ENCODE assay signal across 21 cellular contexts in the genomic region with DNA sequence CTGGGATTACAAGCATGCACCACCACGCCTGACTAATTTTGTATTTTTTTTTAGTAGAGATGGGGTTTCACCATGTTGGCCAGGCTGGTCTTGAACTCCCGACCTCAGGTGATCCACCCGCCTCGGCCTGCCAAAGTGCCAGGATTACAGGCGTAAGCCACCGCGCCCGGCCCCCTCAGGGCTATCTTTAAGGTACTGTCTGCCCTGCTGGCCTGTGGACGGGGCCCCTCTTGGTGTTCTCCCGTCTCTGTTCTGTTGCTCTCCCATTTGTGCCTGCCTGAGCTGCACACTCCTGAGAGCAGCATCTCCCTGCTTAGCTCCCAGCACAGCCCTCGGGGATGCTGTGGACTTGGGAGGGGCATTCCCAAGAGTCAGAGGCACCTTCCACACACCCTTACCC. TPM values are rescaled to one million over a fixed set of nuclear protein-coding genes. Genes with fewer than 3 reads are reported as not detected.
DNase-seq lines count a peak whose midpoint lies in the region; FAIRE-seq and TF ChIP-seq lines count a peak whose summit lies in the region.
"Had no signal": no experiment of that assay in that cellular context is flagged by ENCODE, and none has a peak within 500 bp of the region (broad histone marks: within the 10 kb centered on the region; RNA-seq: fewer than 3 reads in every experiment).

No MANE protein-coding gene starts in this region.

- intact Hi-C loops in kidney (cut with DNase I) (no loop called here), vagina (cut with DNase I) (no loop called here)

- H3K4me1 ChIP-seq in kidney (ENCODE audit: control insufficient read depth in 1 of 2, insufficient read depth in 1 of 2, low read depth in 1 of 2, low read length in 2 of 2) (no peaks in the 10 kb centered on the region), osteoblast (ENCODE audit: insufficient read depth, low read length) (no peaks in the 10 kb centered on the region), vagina (no peaks in the 10 kb centered on the region), HAP-1 (no peaks in the 10 kb centered on the region)

- DNase-seq in kidney: peak; percentile 51
- DNase-seq in osteoblast (ENCODE audit: insufficient read length, low spot score, missing footprints): peak; percentile 23
- DNase-seq in stimulated activated CD4-positive, alpha-beta T cell treated with anti-CD3 and anti-CD28 coated beads, Interleukin-4, amount 100 ng/mL, for 24 hours: no peak
- DNase-seq in NK-92 treated with Interleukin-12 subunit alpha and Interleukin-12 subunit beta, amount 100 ng/mL, for 24 hours (lab: John Stamatoyannopoulos, UW): no peak
- DNase-seq in vagina (ENCODE audit: extremely low spot score in 2 of 2): no peak
- no peak for DNase-seq in HAP-1 (ENCODE audit: low spot score in 2 of 2)
- DNase-seq: C1 segment of cervical spinal cord; Caco-2; CD4-positive, alpha-beta memory T cell; DMS153; DMS79; EL; GDM1; GM23248; H7 had no signal

- no peaks in the 10 kb centered on the region for H3K79me2 ChIP-seq in osteoblast (ENCODE audit: insufficient read depth, low read length)

- H2AFZ ChIP-seq in osteoblast (ENCODE audit: low read length): no peak overlapping the region
- H2AFZ ChIP-seq: GM23248 had no signal

- no peak for FAIRE-seq in kidney (lab: Jason Lieb, UNC)
- FAIRE-seq: GM12878, GM19239, H1 had no signal

- H3K27ac ChIP-seq in cingulate gyrus (ENCODE audit: low read depth, low read length) (peak overlapping the region; percentile 8), kidney (ENCODE audit: low read depth in 2 of 2, low read length in 2 of 2) (no peak overlapping the region), osteoblast (ENCODE audit: low read depth, low read length) (no peak overlapping the region), vagina (no peak overlapping the region)
- H3K27ac ChIP-seq: GM23248 had no signal

- no peaks in the 10 kb centered on the region for H4K20me1 ChIP-seq in osteoblast (ENCODE audit: insufficient read depth, low read length)

- TF ChIP-seq POLR2A in vagina (IDR thresholded peaks at IDR 0.05): no peak

- H3K27me3 ChIP-seq in osteoblast (ENCODE audit: insufficient read depth, low read length) (peaks cover 29% of the 10 kb centered on the region), vagina (no peaks in the 10 kb centered on the region), HAP-1 (ENCODE audit: low read depth) (0 out of 2 replicates have a peak, but pooled peaks cover 9% of the 10 kb centered on the region)

- H3K4me2 ChIP-seq in osteoblast (ENCODE audit: insufficient read depth, low read length): no peak overlapping the region

- H3K36me3 ChIP-seq in kidney (ENCODE audit: control insufficient read depth in 1 of 2, insufficient read depth in 2 of 2, low read length in 2 of 2) (no peaks in the 10 kb centered on the region), osteoblast (ENCODE audit: insufficient read depth, low read length) (no peaks in the 10 kb centered on the region), vagina (no peaks in the 10 kb centered on the region), HAP-1 (replicated peaks) (no peaks in the 10 kb centered on the region)

- in situ Hi-C loops in HAP-1 (cut with MboI; ENCODE audit: low sequenced_read_pairs): no loop called here

- H3K4me3 ChIP-seq in kidney (ENCODE audit: low read length in 2 of 2) (no peak overlapping the region), osteoblast (ENCODE audit: insufficient read depth, low read length) (no peak overlapping the region), vagina (no peak overlapping the region), HAP-1 (no peak overlapping the region)
- H3K4me3 ChIP-seq: GM12878, GM23248 had no signal

- TF ChIP-seq CTCF in kidney (IDR thresholded peaks at IDR 0.05; ENCODE audit: borderline replicate concordance, extremely low read depth, insufficient read depth): no peak
- TF ChIP-seq CTCF in osteoblast (IDR thresholded peaks at IDR 0.05; ENCODE audit: extremely low read depth, low read depth, low read length): no peak
- no peak for TF ChIP-seq CTCF in vagina (IDR thresholded peaks at IDR 0.05)

- H3K9me3 ChIP-seq in kidney (ENCODE audit: control insufficient read depth in 1 of 2, low read length in 2 of 2) (no peaks in the 10 kb centered on the region), osteoblast (ENCODE audit: low read depth, low read length) (no peaks in the 10 kb centered on the region), vagina (no peaks in the 10 kb centered on the region), HAP-1 (no peaks in the 10 kb centered on the region)
- H3K9me3 ChIP-seq: Caco-2 had no signal

- H3K9ac ChIP-seq in kidney (ENCODE audit: low read length in 2 of 2): no peak overlapping the region
- H3K9ac ChIP-seq: GM23248 had no signal

RNA-seq across cellular contexts. Expression of gene MYBPH, which starts 13.9 kb away (rescaled TPM):
- not detected for total RNA-seq in kidney
- 2.3 TPM for polyA plus RNA-seq in kidney (ENCODE audit: insufficient read depth, low read depth, low replicate concordance)
- under 0.01 and 0.29 TPM in 2 replicates for total RNA-seq in osteoblast
- not detected for total RNA-seq in vagina
- total RNA-seq: A673; CD4-positive, alpha-beta memory T cell; H1; H7 had no signal
- polyA plus RNA-seq: BJ; CD4-positive, alpha-beta memory T cell; H1 had no signal

RNA-seq across cellular contexts. Expression of gene CHI3L1, which starts 24.8 kb away (rescaled TPM):
- 49.5 TPM for total RNA-seq in kidney
- 96.6 TPM for polyA plus RNA-seq in kidney (ENCODE audit: insufficient read depth, low read depth, low replicate concordance)
- total RNA-seq in osteoblast: 273 and 932 TPM in 2 replicates
- 51.3 TPM for total RNA-seq in vagina
- total RNA-seq: A673, H1 had no signal
- polyA plus RNA-seq: CD4-positive, alpha-beta memory T cell had no signal

RNA-seq across cellular contexts. Expression of gene ADORA1, which starts 34.2 kb away (rescaled TPM):
- total RNA-seq in kidney (4.9 TPM), osteoblast (4.0 and 9.1 TPM in 2 replicates), vagina (5.2 TPM)
- 21.2 TPM for polyA plus RNA-seq in kidney (ENCODE audit: insufficient read depth, low read depth, low replicate concordance)
- total RNA-seq: CD4-positive, alpha-beta memory T cell; GM12878 had no signal
- polyA plus RNA-seq: GM12878 had no signal

Comparison
In these comparisons a context has a peak if more than half of its experiments do, and no peak if none do; other contexts are left out.
1. DNase-seq: peak in kidney (single experiment) and osteoblast (single experiment); none in stimulated activated CD4-positive, alpha-beta T cell treated with anti-CD3 and anti-CD28 coated beads, Interleukin-4, amount 100 ng/mL, for 24 hours (single experiment), NK-92 treated with Interleukin-12 subunit alpha and Interleukin-12 subunit beta, amount 100 ng/mL, for 24 hours (single experiment), vagina (0 of 2) and HAP-1 (0 of 2).